9 cellular contexts compared by ENCODE assay signal in the genomic region with DNA sequence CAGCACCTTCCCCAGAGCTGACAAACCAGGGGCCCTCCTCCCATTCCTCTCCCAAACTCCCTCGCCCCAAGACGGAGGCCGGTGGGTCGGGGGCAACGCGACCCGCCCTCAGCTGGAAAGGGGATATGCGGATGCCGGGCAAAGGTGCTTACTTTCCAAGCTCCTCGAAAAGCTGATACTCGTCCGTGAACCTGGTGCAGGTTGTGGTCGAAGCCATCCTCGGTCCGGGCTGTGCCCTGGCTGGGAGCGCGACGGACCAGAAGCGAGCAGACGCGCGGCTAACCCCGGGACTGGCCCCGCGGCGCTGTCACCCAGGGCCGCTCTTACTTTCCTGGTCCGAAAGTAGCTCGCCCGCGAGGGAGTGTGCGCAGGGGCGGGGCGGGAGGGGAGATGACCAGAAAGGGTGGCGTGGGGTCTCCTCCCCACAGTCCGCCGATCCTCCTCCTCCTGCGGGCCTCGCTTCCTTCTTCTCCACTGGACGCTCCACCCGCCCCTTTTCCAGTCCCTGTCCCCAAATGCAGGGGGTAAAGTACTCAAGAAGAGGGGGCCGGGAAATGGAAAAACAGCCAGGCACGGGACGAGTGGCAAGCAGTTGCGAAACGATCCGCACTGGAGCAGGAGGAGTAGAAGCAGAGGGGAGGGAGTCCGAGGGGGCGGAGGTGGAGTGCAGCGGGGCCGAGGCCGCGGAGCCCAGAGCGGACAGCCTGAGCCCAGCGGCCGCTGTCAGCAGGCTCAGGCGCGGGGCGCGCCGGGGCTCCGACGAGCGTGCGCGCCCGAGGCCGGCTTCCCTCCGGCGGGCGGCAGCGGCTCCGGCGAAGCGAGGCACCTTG. TPM values are rescaled to one million over a fixed set of nuclear protein-coding genes. Genes with fewer than 3 reads are reported as not detected.
DNase-seq lines count a peak whose midpoint lies in the region; ATAC-seq, FAIRE-seq and TF ChIP-seq lines count a peak whose summit lies in the region.
"Had no signal": no experiment of that assay in that cellular context is flagged by ENCODE, and none has a peak within 500 bp of the region (broad histone marks: within the 10 kb centered on the region; RNA-seq: fewer than 3 reads in every experiment).

No MANE protein-coding gene starts in this region.

- H3K9me3 Mint-ChIP-seq in activated CD4-positive, alpha-beta T cell treated with anti-CD3 and anti-CD28 coated beads, Interleukin-2, amount 10 ng/mL, durations not matched to agents 7 days and 5 days: no peaks in the 10 kb centered on the region

- peak overlapping the region; percentile 83 for H3K4me3 ChIP-seq in HEK293 (ENCODE audit: low read depth, low read length)
- H3K4me3 ChIP-seq in HepG2 (replicated peaks in 1 of 3; ENCODE audit: insufficient read depth in 1 of 3, low read depth in 2 of 3, low read length in 3 of 3): peak overlapping the region; percentile 70 to 96 (median 94)

- no peak; a peak in 1 of 4 replicates for TF ChIP-seq EP300 in HepG2 (IDR thresholded peaks at IDR 0.05; ENCODE audit: low read depth in 2 of 2, low read length in 2 of 2)
- peak; percentile 9; the same call in 1 of the 2 replicates for TF ChIP-seq EP300 in HepG2 (CRISPR knock-in tag; IDR thresholded peaks at IDR 0.05; ENCODE audit: borderline replicate concordance)

- peak overlapping the region; percentile 99 for H3K27ac Mint-ChIP-seq in activated CD4-positive, alpha-beta T cell treated with anti-CD3 and anti-CD28 coated beads, Interleukin-2, amount 10 ng/mL, durations not matched to agents 7 days and 5 days

- no peaks in the 10 kb centered on the region for H3K9me3 ChIP-seq in HEK293 (ENCODE audit: control insufficient read depth, insufficient read depth, low read depth, low read length)
- no peaks in the 10 kb centered on the region for H3K9me3 ChIP-seq in HepG2 (ENCODE audit: low read length)

- H3K4me2 ChIP-seq in HepG2 (ENCODE audit: low read depth, low read length): peak overlapping the region; percentile 87

- intact Hi-C loops in HepG2 (cut with micrococcal nuclease; ENCODE audit: unreplicated experiment): loop anchor here (1.0 to 10.0 kb wide), 5 partner anchors 76 to 616 kb away; no protein-coding TSS in a partner anchor

- DNase-seq in DMS 273 (lab: John Stamatoyannopoulos, UW; ENCODE audit: unreplicated experiment): peak; percentile 74
- DNase-seq in DMS 273 treated with DMSO at 0.1 percent for 48 hours (lab: John Stamatoyannopoulos, UW): no peak
- DNase-seq in NCI-H1092 treated with DMSO at 0.1 percent for 48 hours (lab: John Stamatoyannopoulos, UW): peak; percentile 82
- peak; percentile 46 for DNase-seq in activated CD4-positive, alpha-beta T cell treated with anti-CD3 and anti-CD28 coated beads, Interleukin-2, amount 10 ng/mL, durations not matched to agents 7 days and 5 days
- DNase-seq in dermis microvascular lymphatic vessel endothelial cell (ENCODE audit: low read depth in 2 of 2): peak; percentile 56 to 75
- DNase-seq in HepG2 (ENCODE audit: low spot score): peak; percentile 74
- peak; percentile 41 to 44 for DNase-seq in stimulated activated CD4-positive, alpha-beta T cell treated with anti-CD3 and anti-CD28 coated beads, Interleukin-2, amount 100 ng/mL, for 48 hours

- no peaks in the 10 kb centered on the region; a peak in 1 of 5 replicates for H3K27me3 ChIP-seq in HepG2 (ENCODE audit: control insufficient read depth in 1 of 2, insufficient read depth in 2 of 2, low read length in 2 of 2)

- no TSS peak for BruUV-seq in HepG2 (replicated peaks; lab: Mats Ljungman, UMichigan)

- no peaks in the 10 kb centered on the region for H4K20me1 ChIP-seq in HepG2 (ENCODE audit: insufficient read depth, low read length)

- peaks cover 27% of the 10 kb centered on the region for H3K36me3 Mint-ChIP-seq in activated CD4-positive, alpha-beta T cell treated with anti-CD3 and anti-CD28 coated beads, Interleukin-2, amount 10 ng/mL, durations not matched to agents 7 days and 5 days (ENCODE audit: low read depth)

- H3K79me2 ChIP-seq in HepG2 (ENCODE audit: insufficient read depth, low read length): peaks cover 41% of the 10 kb centered on the region

- no peak; a peak in 1 of 4 replicates for TF ChIP-seq POLR2A in HepG2 (IDR thresholded peaks at IDR 0.05; ENCODE audit: insufficient read depth in 1 of 2, low read depth in 2 of 2, low read length in 2 of 2)

- ATAC-seq in HepG2: peak; percentile 85

- TF ChIP-seq RAD21 in HepG2 (CRISPR knock-in tag; IDR thresholded peaks at IDR 0.05): no peak

- H2AFZ ChIP-seq in HepG2 (ENCODE audit: low read length): no peak overlapping the region

- H3K4me1 Mint-ChIP-seq in activated CD4-positive, alpha-beta T cell treated with anti-CD3 and anti-CD28 coated beads, Interleukin-2, amount 10 ng/mL, durations not matched to agents 7 days and 5 days: peaks cover 40% of the 10 kb centered on the region

- no peak for FAIRE-seq in HepG2 (lab: Jason Lieb, UNC)
- FAIRE-seq: A204.1 had no signal

- TF ChIP-seq CTCF in HEK293 (tag by site-specific recombination; IDR thresholded peaks at IDR 0.05): no peak
- no peak for TF ChIP-seq CTCF in HepG2 (CRISPR knock-in tag; IDR thresholded peaks at IDR 0.05)

- POLR2A ChIA-PET in HEK293 (lab: Yijun Ruan, JAX) (interaction anchor here (0.6 to 1.4 kb wide), 3 partner anchors 79 to 213 kb away, joined by 3 to 6 read pairs (median 4); no protein-coding TSS in a partner anchor), HepG2 (lab: Yijun Ruan, JAX) (interaction anchor here (0.6 to 1.3 kb wide), 12 partner anchors 12 to 366 kb away, joined by 3 to 6 read pairs (median 4); no protein-coding TSS in a partner anchor)
- POLR2A ChIA-PET in activated CD4-positive, alpha-beta T cell treated with anti-CD3 and anti-CD28 coated beads, Interleukin-2, amount 10 ng/mL, durations not matched to agents 7 days and 5 days (lab: Charles Lee): interaction anchor here (0.5 to 0.7 kb wide), 2 partner anchors 133 to 233 kb away, joined by 3 to 5 read pairs; no protein-coding TSS in a partner anchor

- H3K27me3 Mint-ChIP-seq in activated CD4-positive, alpha-beta T cell treated with anti-CD3 and anti-CD28 coated beads, Interleukin-2, amount 10 ng/mL, durations not matched to agents 7 days and 5 days: no peaks in the 10 kb centered on the region

- CTCF ChIA-PET in HEK293 (lab: Yijun Ruan, JAX): interaction anchor here (0.9 kb wide), 1 partner anchor 116 kb away, joined by 3 read pairs; no protein-coding TSS in a partner anchor
- CTCF ChIA-PET in activated CD4-positive, alpha-beta T cell treated with anti-CD3 and anti-CD28 coated beads, Interleukin-2, amount 10 ng/mL, durations not matched to agents 7 days and 5 days (lab: Charles Lee): interaction anchor here (0.6 kb wide), 1 partner anchor 211 kb away, joined by 3 read pairs; no protein-coding TSS in a partner anchor
- CTCF ChIA-PET in HepG2 (lab: Yijun Ruan, JAX; ENCODE audit: low intra/inter-chr PET ratio, low total read pairs): no interaction called here

- H3K36me3 ChIP-seq in HEK293 (ENCODE audit: control insufficient read depth in 2 of 2, insufficient read depth in 1 of 2, low read length in 2 of 2) (no peaks in the 10 kb centered on the region), HepG2 (replicated peaks in 1 of 2; ENCODE audit: control insufficient read depth in 1 of 2, insufficient read depth in 2 of 2, low read length in 2 of 2) (no peaks in the 10 kb centered on the region)

- H3K4me3 Mint-ChIP-seq in activated CD4-positive, alpha-beta T cell treated with anti-CD3 and anti-CD28 coated beads, Interleukin-2, amount 10 ng/mL, durations not matched to agents 7 days and 5 days: peak overlapping the region; percentile 99

- 1% methylated on average over 27 of the region's 75 CpGs for WGBS in HepG2 (ENCODE audit: low lambda C conversion rate)

- H3K4me1 ChIP-seq in HEK293 (ENCODE audit: control insufficient read depth, insufficient read depth, low read length) (peaks cover 3% of the 10 kb centered on the region; the same call in 1 of the 2 replicates), HepG2 (ENCODE audit: insufficient read depth, low read length) (peaks cover 57% of the 10 kb centered on the region)

- in situ Hi-C loops in HepG2 (cut with HindIII; ENCODE audit: extremely low pct_ligation_motif_present, low pct_unique_long_range_greater_than_20kb): loop anchor here (5.0 to 10.0 kb wide), 2 partner anchors 214 to 366 kb away; no protein-coding TSS in a partner anchor

- H3K27ac ChIP-seq in HEK293 (ENCODE audit: extremely low read depth, low read depth, low read length): peak overlapping the region; percentile 91
- H3K27ac ChIP-seq in HepG2 (ENCODE audit: extremely low read length, insufficient read depth, low read length): peak overlapping the region; percentile 95

- peak overlapping the region; percentile 89 for H3K9ac ChIP-seq in HepG2 (ENCODE audit: insufficient read depth, low read depth, low read length)

TF ChIP-seq in HepG2, 621 proteins besides CTCF, POLR2A, EP300 and RAD21 (continues in another document):
- TF ChIP-seq NONO (IDR thresholded peaks at IDR 0.05) (no peak), NONO (CRISPR knock-in tag; conservative IDR thresholded peaks at IDR 0.05) (peak; percentile 4; the same call in 1 of the 2 replicates)

RNA-seq across cellular contexts. Expression of gene CAMK2D, which starts 0.5 kb away (rescaled TPM):
- total RNA-seq in activated CD4-positive, alpha-beta T cell treated with anti-CD3 and anti-CD28 coated beads, Interleukin-2, amount 10 ng/mL, durations not matched to agents 7 days and 5 days: 10 to 100 TPM; 37.8 to 38.5 TPM
- total RNA-seq in dermis microvascular lymphatic vessel endothelial cell: 37.5 and 52.2 TPM in 2 replicates
- 65.4 and 86.7 TPM in 2 replicates for total RNA-seq in HepG2 (2016; rRNA removed; fragmentation: Illumina TruSeq; extraction: Trizol)
- 5.3 and 6.4 TPM in 2 replicates for total RNA-seq in HepG2 (2016; cell fraction: cytosol; rRNA removed; fragmentation: Illumina TruSeq; extraction: Trizol; ENCODE audit: low read depth)
- 64.9 and 87.5 TPM in 2 replicates for total RNA-seq in HepG2 (2016; cell fraction: insoluble cytoplasmic fraction; rRNA removed; fragmentation: Illumina TruSeq; extraction: Trizol)
- 15.6 and 15.7 TPM in 2 replicates for total RNA-seq in HepG2 (2016; cell fraction: membrane; rRNA removed; fragmentation: Illumina TruSeq; extraction: Trizol)
- total RNA-seq in HepG2 (2016; cell fraction: nucleus; rRNA removed; fragmentation: Illumina TruSeq; extraction: Trizol): 73.6 and 76.3 TPM in 2 replicates
- 12.9 and 18.0 TPM in 2 replicates for polyA plus RNA-seq in HepG2 (2011; rRNA removed)
- 7.2 and 11.1 TPM in 2 replicates for polyA plus RNA-seq in HepG2 (2011; cell fraction: cytosol; rRNA removed)
- 10.2 and 12.5 TPM in 2 replicates for polyA plus RNA-seq in HepG2 (2011; cell fraction: nucleus; rRNA removed)
- 12.4 and 24.9 TPM in 2 replicates for polyA plus RNA-seq in HepG2 (2012)
- polyA plus RNA-seq in HepG2 (2016; cell fraction: cytosol; fragmentation: Illumina TruSeq; extraction: Trizol; ENCODE audit: low read depth): 2.1 and 2.5 TPM in 2 replicates
- 52.0 and 56.8 TPM in 2 replicates for polyA plus RNA-seq in HepG2 (2016; cell fraction: insoluble cytoplasmic fraction; fragmentation: Illumina TruSeq; extraction: Trizol; ENCODE audit: low read depth)
- 6.8 and 7.3 TPM in 2 replicates for polyA plus RNA-seq in HepG2 (2016; cell fraction: membrane; fragmentation: Illumina TruSeq; extraction: Trizol; ENCODE audit: low read depth)
- 34.5 and 36.0 TPM in 2 replicates for polyA plus RNA-seq in HepG2 (2016; cell fraction: nucleus; fragmentation: Illumina TruSeq; extraction: Trizol; ENCODE audit: insufficient read depth, low read depth)
- 3.7 and 30.5 TPM in 2 replicates for polyA minus RNA-seq in HepG2 (2011; rRNA and poly(A)+ RNA removed; ENCODE audit: low replicate concordance)
- polyA minus RNA-seq in HepG2 (2011; cell fraction: cytosol; rRNA and poly(A)+ RNA removed): 24.3 and 30.2 TPM in 2 replicates
- polyA minus RNA-seq in HepG2 (2011; cell fraction: nucleus; rRNA and poly(A)+ RNA removed): 97.8 and 99.0 TPM in 2 replicates
